Comparison of ENCODE assay signal across 29 cellular contexts in genomic region chr18:50744253-50744652, GRCh38.
"Had no signal": no experiment of that assay in that cellular context is flagged by ENCODE, and none has a peak within 500 bp of the region (broad histone marks: within the 10 kb centered on the region; RNA-seq: fewer than 3 reads in every experiment).

No MANE protein-coding gene starts in this region.

- H3K27ac ChIP-seq: stomach, suprapubic skin, testis, thoracic aorta, thyroid gland, tibial artery, tibial nerve, transverse colon, upper lobe of left lung, upper lobe of right lung, uterus, vagina had no signal

- ATAC-seq: stimulated activated effector memory CD8-positive, alpha-beta T cell treated with anti-CD3 and anti-CD28 coated beads, Interleukin-12 subunit alpha, Interleukin-12 subunit beta, amount 100 ng/mL, for 72 hours; stimulated activated memory B cell treated with anti-CD40 and anti-IgM and Interleukin-4, amounts not matched to agents 10 μg/mL and 1 μg/mL and 100 μg/mL, for 72 hours; stimulated activated naive B cell treated with anti-CD40 and anti-IgM and Interleukin-4, amounts not matched to agents 10 μg/mL and 1 μg/mL and 100 μg/mL, for 72 hours; stimulated activated naive CD8-positive, alpha-beta T cell treated with anti-CD3 and anti-CD28 coated beads, Interleukin-15, amount 100 ng/mL, for 72 hours; stimulated activated naive CD8-positive, alpha-beta T cell treated with anti-CD3 and anti-CD28 coated beads, Interleukin-15, Interleukin-2, amounts not matched to agents 100 U/mL and 50 U/mL, for 24 hours had no signal

- H3K27ac Mint-ChIP-seq: stimulated activated effector memory CD8-positive, alpha-beta T cell treated with anti-CD3 and anti-CD28 coated beads, Interleukin-12 subunit alpha, Interleukin-12 subunit beta, amount 100 ng/mL, for 72 hours; stimulated activated memory B cell treated with anti-CD40 and anti-IgM and Interleukin-4, amounts not matched to agents 10 μg/mL and 1 μg/mL and 100 μg/mL, for 72 hours; stimulated activated naive B cell treated with anti-CD40 and anti-IgM and Interleukin-4, amounts not matched to agents 10 μg/mL and 1 μg/mL and 100 μg/mL, for 72 hours; stimulated activated naive CD8-positive, alpha-beta T cell treated with anti-CD3 and anti-CD28 coated beads, Interleukin-15, amount 100 ng/mL, for 72 hours; stimulated activated naive CD8-positive, alpha-beta T cell treated with anti-CD3 and anti-CD28 coated beads, Interleukin-15, Interleukin-2, amounts not matched to agents 100 ng/mL and 50 ng/mL, for 24 hours; type B pancreatic cell had no signal

- H3K9me3 ChIP-seq: suprapubic skin, testis, thyroid gland, tibial artery, transverse colon, upper lobe of left lung, upper lobe of right lung, uterus, vagina had no signal

- H3K36me3 Mint-ChIP-seq: stimulated activated effector memory CD8-positive, alpha-beta T cell treated with anti-CD3 and anti-CD28 coated beads, Interleukin-12 subunit alpha, Interleukin-12 subunit beta, amount 100 ng/mL, for 72 hours; stimulated activated memory B cell treated with anti-CD40 and anti-IgM and Interleukin-4, amounts not matched to agents 10 μg/mL and 1 μg/mL and 100 μg/mL, for 72 hours; stimulated activated naive B cell treated with anti-CD40 and anti-IgM and Interleukin-4, amounts not matched to agents 10 μg/mL and 1 μg/mL and 100 μg/mL, for 72 hours; type B pancreatic cell had no signal

- FAIRE-seq: urothelium cell line had no signal

- H3K9me3 Mint-ChIP-seq: stimulated activated effector memory CD8-positive, alpha-beta T cell treated with anti-CD3 and anti-CD28 coated beads, Interleukin-12 subunit alpha, Interleukin-12 subunit beta, amount 100 ng/mL, for 72 hours; stimulated activated naive CD8-positive, alpha-beta T cell treated with anti-CD3 and anti-CD28 coated beads, Interleukin-15, amount 100 ng/mL, for 72 hours; stimulated activated naive CD8-positive, alpha-beta T cell treated with anti-CD3 and anti-CD28 coated beads, Interleukin-15, Interleukin-2, amounts not matched to agents 100 ng/mL and 50 ng/mL, for 24 hours; type B pancreatic cell had no signal

- H3K4me3 ChIP-seq: stomach, suprapubic skin, testis, thoracic aorta, thyroid gland, tibial artery, tibial nerve, transverse colon, upper lobe of left lung, upper lobe of right lung, uterus, vagina had no signal

- H3K36me3 ChIP-seq: stomach, suprapubic skin, thoracic aorta, thyroid gland, tibial artery, tibial nerve, transverse colon, upper lobe of left lung, upper lobe of right lung, uterus, vagina had no signal

- DNase-seq: stimulated activated CD4-positive, alpha-beta T cell treated with anti-CD3 and anti-CD28 coated beads, Interleukin-2, amount 100 ng/mL, for 48 hours; stimulated activated CD4-positive, alpha-beta T cell treated with anti-CD3 and anti-CD28 coated beads, Interleukin-4, amount 100 ng/mL, for 1 hour; stimulated activated CD4-positive, alpha-beta T cell treated with anti-CD3 and anti-CD28 coated beads, Interleukin-4, amount 100 ng/mL, for 24 hours; stimulated activated CD4-positive, alpha-beta T cell treated with anti-CD3 and anti-CD28 coated beads, Interleukin-4, amount 100 ng/mL, for 4 hours; stimulated activated CD8-positive, alpha-beta memory T cell treated with anti-CD3 and anti-CD28 coated beads, Interleukin-4, amount 100 ng/mL, for 48 hours; stimulated activated naive B cell treated with anti-CD40 and anti-IgM and Interleukin-4, amounts not matched to agents 10 μg/mL and 1 μg/mL and 100 μg/mL, for 72 hours; stimulated activated naive CD4-positive, alpha-beta T cell; stimulated activated naive CD4-positive, alpha-beta T cell treated with Interleukin-2 at 50 U/mL for 16 hours; stimulated activated naive CD8-positive, alpha-beta T cell treated with anti-CD3 and anti-CD28 coated beads, Interleukin-15, amount 100 ng/mL, for 72 hours; stimulated activated naive CD8-positive, alpha-beta T cell treated with anti-CD3 and anti-CD28 coated beads, Interleukin-15, Interleukin-2, amounts not matched to agents 100 U/mL and 50 U/mL, for 24 hours; stomach; substantia nigra; testis; thyroid gland; tibial artery; transverse colon; trophoblast cell; upper lobe of left lung; upper lobe of right lung; uterus had no signal

- H3K4me1 ChIP-seq: stomach, suprapubic skin, testis, thyroid gland, tibial artery, tibial nerve, transverse colon, upper lobe of left lung, upper lobe of right lung, uterus, vagina had no signal
